In genomic region chr19:10898633-10899032, GRCh38 we compare ENCODE assay signal across 16 cellular contexts. TPM values are rescaled to one million over a fixed set of nuclear protein-coding genes. Genes with fewer than 3 reads are reported as not detected.
DNase-seq lines count a peak whose midpoint lies in the region; ATAC-seq and TF ChIP-seq lines count a peak whose summit lies in the region.
"Had no signal": no experiment of that assay in that cellular context is flagged by ENCODE, and none has a peak within 500 bp of the region (broad histone marks: within the 10 kb centered on the region; RNA-seq: fewer than 3 reads in every experiment).

No MANE protein-coding gene starts in this region.

- H4K20me1 ChIP-seq in PC-3 (ENCODE audit: low read length) (peaks cover 19% of the 10 kb centered on the region; the same call in 1 of the 2 replicates), mammary epithelial cell (ENCODE audit: insufficient read depth, low read length) (no peaks in the 10 kb centered on the region)

- POLR2A ChIA-PET in PC-3 (lab: Charles Lee; ENCODE audit: unreplicated experiment): interaction anchor here (0.6 kb wide), 1 partner anchor 35 kb away, joined by 11 read pairs; no protein-coding TSS in a partner anchor

- H3K9me3 ChIP-seq in PC-3 (ENCODE audit: low read length) (no peaks in the 10 kb centered on the region), mammary epithelial cell (replicated peaks; ENCODE audit: insufficient read depth, low read length) (no peaks in the 10 kb centered on the region)

- DNase-seq in PC-3: no peak
- DNase-seq in mammary epithelial cell: no peak
- DNase-seq in left colon: no peak
- no peak for DNase-seq in sciatic nerve (ENCODE audit: low spot score)
- no peak for DNase-seq in NCI-H187 (lab: John Stamatoyannopoulos, UW)
- DNase-seq in NCI-H1694 treated with DMSO at 0.1 percent for 48 hours (lab: John Stamatoyannopoulos, UW): no peak
- DNase-seq in GM19238 (ENCODE audit: insufficient read length, low spot score): no peak
- DNase-seq: activated effector memory CD4-positive, alpha-beta T cell treated with Interleukin-2 at 50 U/mL for 16 hours; MM.1S; NCI-H524; stimulated activated CD4-positive, alpha-beta T cell treated with anti-CD3 and anti-CD28 coated beads, Interleukin-4, amount 100 ng/mL, for 1 hour; stimulated activated CD8-positive, alpha-beta memory T cell treated with anti-CD3 and anti-CD28 coated beads, Interleukin-4, amount 100 ng/mL, for 48 hours; SW 1271 had no signal

- 52% methylated on average over 7 of the region's 10 CpGs for WGBS in mammary epithelial cell (ENCODE audit: low coverage, missing lambda C conversion rate)

- H3K9me2 ChIP-seq in PC-3 (replicated peaks; ENCODE audit: low read length): no peaks in the 10 kb centered on the region

- dilution Hi-C loops in mammary epithelial cell (cut with HindIII; ENCODE audit: low sequenced_read_pairs): no loop called here

- intact Hi-C loops in PC-3 (cut with micrococcal nuclease) (no loop called here), mammary epithelial cell (cut with micrococcal nuclease) (no loop called here), left colon (cut with DNase I, micrococcal nuclease) (no loop called here), sciatic nerve (cut with DNase I) (no loop called here)

- H3K79me2 ChIP-seq in PC-3 (ENCODE audit: low read length): peaks cover 67% of the 10 kb centered on the region
- peaks cover 66% of the 10 kb centered on the region for H3K79me2 ChIP-seq in mammary epithelial cell (ENCODE audit: insufficient read depth, low read length)

- H2AFZ ChIP-seq in PC-3 (ENCODE audit: low read length) (peak overlapping the region; percentile 45; the same call in 1 of the 2 replicates), mammary epithelial cell (ENCODE audit: low read depth, low read length) (no peak overlapping the region)

- CTCF ChIA-PET in PC-3 (lab: Charles Lee): interaction anchor here (0.6 to 1.2 kb wide), 3 partner anchors 26 to 38 kb away, joined by 3 to 16 read pairs (median 8); no protein-coding TSS in a partner anchor
- CTCF ChIA-PET in mammary epithelial cell (lab: Charles Lee; ENCODE audit: low non-redundant PET): interaction anchor here (0.6 kb wide), 1 partner anchor 419 kb away, joined by 6 read pairs; no protein-coding TSS in a partner anchor

- peaks cover 11% of the 10 kb centered on the region for H3F3A ChIP-seq in PC-3 (ENCODE audit: low read length, unreplicated experiment)

- H3K9ac ChIP-seq in PC-3 (ENCODE audit: low read length): no peak overlapping the region
- H3K9ac ChIP-seq in mammary epithelial cell (ENCODE audit: insufficient read depth, low read length): no peak overlapping the region

- H3K36me3 ChIP-seq in PC-3 (ENCODE audit: low read depth, low read length): no peaks in the 10 kb centered on the region
- H3K36me3 ChIP-seq in mammary epithelial cell (ENCODE audit: insufficient read depth, low read length): no peaks in the 10 kb centered on the region

- H3K27me3 ChIP-seq in PC-3 (ENCODE audit: low read length): no peaks in the 10 kb centered on the region
- H3K27me3 ChIP-seq in mammary epithelial cell (ENCODE audit: insufficient read depth, low read length): no peaks in the 10 kb centered on the region

- in situ Hi-C loops in mammary epithelial cell (cut with MboI; ENCODE audit: low sequenced_read_pairs in 2 of 2): no loop called here

- no peak for ATAC-seq in PC-3
- ATAC-seq in left colon: peak; percentile 4
- ATAC-seq in sciatic nerve: peak; percentile 6
- no peak for ATAC-seq in GM21381 (IDR thresholded peaks at IDR 0.05; ENCODE audit: unreplicated experiment)
- ATAC-seq: natural killer cell treated with Interleukin-12 subunit alpha and Interleukin-12 subunit beta and Interleukin-15 and Interleukin-18, amount 100 ng/mL, for 72 hours had no signal

- TF ChIP-seq CTCF in PC-3 (conservative IDR thresholded peaks at IDR 0.05; ENCODE audit: low read depth, low read length) (no peak), mammary epithelial cell (conservative IDR thresholded peaks at IDR 0.05 in 1 of 2, IDR thresholded peaks at IDR 0.05 in 1 of 2; ENCODE audit: extremely low read depth in 1 of 2, insufficient read depth in 1 of 2, low read depth in 1 of 2, low read length in 2 of 2) (no peak)

- BruUV-seq in PC-3 (replicated peaks; lab: Mats Ljungman, UMichigan) (no TSS peak), mammary epithelial cell (replicated peaks; lab: Mats Ljungman, UMichigan) (no TSS peak)

- H3K4me3 ChIP-seq in PC-3 (ENCODE audit: low read length): peak overlapping the region; percentile 35; the same call in 1 of the 2 replicates
- no peak overlapping the region for H3K4me3 ChIP-seq in mammary epithelial cell (replicated peaks in 1 of 3; ENCODE audit: insufficient read depth in 1 of 3, low read depth in 2 of 3, low read length in 3 of 3)

- peak overlapping the region; percentile 73 for H3K27ac ChIP-seq in PC-3 (ENCODE audit: low read length)
- H3K27ac ChIP-seq in mammary epithelial cell (ENCODE audit: insufficient read depth, low read depth, low read length): peak overlapping the region; percentile 76

- H3K4me2 ChIP-seq in PC-3 (ENCODE audit: low read length): peak overlapping the region; percentile 79
- peak overlapping the region; percentile 62 for H3K4me2 ChIP-seq in mammary epithelial cell (ENCODE audit: insufficient read depth, low read depth, low read length)

- H3K4me1 ChIP-seq in PC-3 (ENCODE audit: insufficient read depth, low read length): peaks cover 36% of the 10 kb centered on the region
- H3K4me1 ChIP-seq in mammary epithelial cell (ENCODE audit: insufficient read depth, low read length): peaks cover 16% of the 10 kb centered on the region

RNA-seq across cellular contexts. Expression of gene CARM1, which starts 27.3 kb away (rescaled TPM):
- 56.2 and 57.1 TPM in 2 replicates for total RNA-seq in PC-3 (2014; rRNA removed)
- 10 to 100 TPM; 29.2 to 58.5 TPM for total RNA-seq in mammary epithelial cell
- 56.7 TPM for polyA plus RNA-seq in mammary epithelial cell
- 38.8 TPM for polyA minus RNA-seq in mammary epithelial cell
- total RNA-seq in left colon: 10 to 100 TPM; 48.3 to 58.3 TPM
- 33.3 TPM for total RNA-seq in sciatic nerve

RNA-seq across cellular contexts. Expression of gene YIPF2, which starts 29.8 kb away (rescaled TPM):
- total RNA-seq in PC-3 (2014; rRNA removed): 126 and 131 TPM in 2 replicates
- total RNA-seq in mammary epithelial cell: 100 to 1,000 TPM in 1 of 2 donors, 10 to 100 TPM in 1; 57.1 to 112 TPM
- polyA plus RNA-seq in mammary epithelial cell: 52.0 TPM
- polyA minus RNA-seq in mammary epithelial cell: 39.4 TPM
- total RNA-seq in left colon: 10 to 100 TPM; 57.8 to 64.8 TPM
- total RNA-seq in sciatic nerve: 33.1 TPM

RNA-seq across cellular contexts. Expression of gene TIMM29, which starts 30.0 kb away (rescaled TPM):
- total RNA-seq in PC-3 (2014; rRNA removed): 60.7 and 90.1 TPM in 2 replicates
- total RNA-seq in mammary epithelial cell: 10 to 100 TPM; 17.2 to 28.8 TPM
- polyA plus RNA-seq in mammary epithelial cell: 7.7 TPM
- 2.2 TPM for polyA minus RNA-seq in mammary epithelial cell
- 10 to 100 TPM; 23.0 to 24.6 TPM for total RNA-seq in left colon
- 14.4 TPM for total RNA-seq in sciatic nerve

RNA-seq across cellular contexts. Expression of gene C19orf38, which starts 50.4 kb away (rescaled TPM):
- total RNA-seq in PC-3 (2014; rRNA removed): 0.07 and 0.63 TPM in 2 replicates
- under 1 TPM; 0.33 to 0.50 TPM for total RNA-seq in mammary epithelial cell
- 0.07 TPM for polyA plus RNA-seq in mammary epithelial cell
- not detected for polyA minus RNA-seq in mammary epithelial cell
- under 1 TPM; 0.49 to 0.98 TPM for total RNA-seq in left colon
- 2.7 TPM for total RNA-seq in sciatic nerve
- total RNA-seq: temporal lobe had no signal

Comparison
In these comparisons a context has a peak if more than half of its experiments do, and no peak if none do; other contexts are left out.
1. ATAC-seq: peak in left colon (single experiment) and sciatic nerve (single experiment); none in PC-3 (single experiment) and GM21381 (single experiment).